1 cellular context compared by ENCODE assay signal in genomic region chr9:136268318-136268717, GRCh38.
TF ChIP-seq lines count a peak whose summit lies in the region.

No MANE protein-coding gene starts in this region.

TF ChIP-seq in endothelial cell of umbilical vein, 7 proteins besides CTCF, POLR2A, EP300 and RAD21:
- no peak for TF ChIP-seq MYC (IDR thresholded peaks at IDR 0.05; ENCODE audit: low read depth, low read length)
- no peak for TF ChIP-seq MAX (IDR thresholded peaks at IDR 0.05; ENCODE audit: insufficient read depth, insufficient read length)
- no peak for TF ChIP-seq FOS (IDR thresholded peaks at IDR 0.05; ENCODE audit: borderline replicate concordance, insufficient read depth, low read length)
- TF ChIP-seq GATA2 (IDR thresholded peaks at IDR 0.05; ENCODE audit: insufficient read depth, insufficient read length, low read depth, low read length): no peak
- TF ChIP-seq JUN (IDR thresholded peaks at IDR 0.05; ENCODE audit: borderline replicate concordance, insufficient read depth, insufficient read length, low read depth): no peak
- no peak for TF ChIP-seq POLR2AphosphoS5 (IDR thresholded peaks at IDR 0.05; ENCODE audit: insufficient read depth, low read depth, low read length)
- TF ChIP-seq EZH2 (IDR thresholded peaks at IDR 0.05; ENCODE audit: borderline replicate concordance, low read depth, low read length, severe bottlenecking): no peak
